Comparison of ENCODE assay signal across 1 cellular context in genomic region chr2:70122470-70122869, GRCh38.
TF ChIP-seq lines count a peak whose summit lies in the region.

No MANE protein-coding gene starts in this region.

TF ChIP-seq in K562, 482 proteins besides CTCF, POLR2A, EP300 and RAD21 (continued from another document):
- TF ChIP-seq SP2 (IDR thresholded peaks at IDR 0.05; ENCODE audit: extremely low read depth, low read depth, low read length, poor library complexity, severe bottlenecking) (no peak), ZNF785 (CRISPR knock-in tag; IDR thresholded peaks at IDR 0.05) (no peak), SUPT5H (IDR thresholded peaks at IDR 0.05) (no peak), SP1 (CRISPR knock-in tag; IDR thresholded peaks at IDR 0.05) (no peak), TFAM (CRISPR knock-in tag; conservative IDR thresholded peaks at IDR 0.05) (no peak), ATF3 (IDR thresholded peaks at IDR 0.05) (no peak), ATF3 (CRISPR knock-in tag; conservative IDR thresholded peaks at IDR 0.05) (no peak)
TF ChIP-seq in K562: peak in this region for 0.
